ENCODE assay signal across 24 cellular contexts in genomic region chr7:106102387-106102966, GRCh38. TPM values are rescaled to one million over a fixed set of nuclear protein-coding genes. Genes with fewer than 3 reads are reported as not detected.
DNase-seq lines count a peak whose midpoint lies in the region; ATAC-seq and TF ChIP-seq lines count a peak whose summit lies in the region.
"Had no signal": no experiment of that assay in that cellular context is flagged by ENCODE, and none has a peak within 500 bp of the region (broad histone marks: within the 10 kb centered on the region; RNA-seq: fewer than 3 reads in every experiment).

No MANE protein-coding gene starts in this region.

- H3K4me3 Mint-ChIP-seq in CD4-positive, CD25-positive, alpha-beta regulatory T cell, result no peak overlapping the region
- no peak overlapping the region for H3K4me3 Mint-ChIP-seq in WTC11
- H3K4me3 Mint-ChIP-seq in naive thymus-derived CD8-positive, alpha-beta T cell, result peak overlapping the region in 9 of 10 donors; percentile 12 to 72 (median 40)
- H3K4me3 Mint-ChIP-seq in activated T-helper 1 cell treated with anti-CD3 and anti-CD28 coated beads, Interleukin-12 subunit alpha, Interleukin-12 subunit beta, Interleukin-2, Interleukin-4 antibody, amounts not matched to agents 30 ng/mL and 10 ng/mL and 1 ng/mL, durations not matched to agents 14 hours and 24 hours and 36 hours, result no peak overlapping the region
- H3K4me3 Mint-ChIP-seq: activated CD4-positive, alpha-beta T cell treated with anti-CD3 and anti-CD28 coated beads, Interleukin-2, amount 10 ng/mL, durations not matched to agents 7 days and 5 days; HFFc6; stimulated activated effector memory CD8-positive, alpha-beta T cell treated with anti-CD3 and anti-CD28 coated beads, Interleukin-12 subunit alpha, Interleukin-12 subunit beta, amount 100 ng/mL, for 72 hours had no signal

- H3K27ac Mint-ChIP-seq in CD4-positive, CD25-positive, alpha-beta regulatory T cell, result peak overlapping the region in 2 of 3 donors; percentile 36 to 81
- H3K27ac Mint-ChIP-seq in WTC11, result peak overlapping the region; percentile 89
- peak overlapping the region in 6 of 10 donors; percentile 26 to 86 (median 48) for H3K27ac Mint-ChIP-seq in naive thymus-derived CD8-positive, alpha-beta T cell
- H3K27ac Mint-ChIP-seq in activated T-helper 1 cell treated with anti-CD3 and anti-CD28 coated beads, Interleukin-12 subunit alpha, Interleukin-12 subunit beta, Interleukin-2, Interleukin-4 antibody, amounts not matched to agents 30 ng/mL and 10 ng/mL and 1 ng/mL, durations not matched to agents 14 hours and 24 hours and 36 hours, result no peak overlapping the region
- H3K27ac Mint-ChIP-seq: activated CD4-positive, alpha-beta T cell treated with anti-CD3 and anti-CD28 coated beads, Interleukin-2, amount 10 ng/mL, durations not matched to agents 7 days and 5 days; HFFc6; stimulated activated effector memory CD8-positive, alpha-beta T cell treated with anti-CD3 and anti-CD28 coated beads, Interleukin-12 subunit alpha, Interleukin-12 subunit beta, amount 100 ng/mL, for 72 hours had no signal

- no peak for DNase-seq in CD4-positive, CD25-positive, alpha-beta regulatory T cell
- DNase-seq in GM12864 (ENCODE audit: low read depth) (no peak), WTC11 (ENCODE audit: low spot score) (no peak), NCI-H1436 (lab: John Stamatoyannopoulos, UW) (no peak)
- peak in 1 of 10 donors; percentile 13 for DNase-seq in naive thymus-derived CD8-positive, alpha-beta T cell
- DNase-seq in stimulated activated CD4-positive, alpha-beta T cell treated with anti-CD3 and anti-CD28 coated beads, Interleukin-2, amount 100 ng/mL, for 24 hours, result no peak
- DNase-seq in activated T-helper 1 cell treated with anti-CD3 and anti-CD28 coated beads, Interleukin-12 subunit alpha, Interleukin-12 subunit beta, Interleukin-2, Interleukin-4 antibody, amounts not matched to agents 30 ng/mL and 10 ng/mL and 1 ng/mL, durations not matched to agents 14 hours and 24 hours and 36 hours (ENCODE audit: low spot score), result no peak
- DNase-seq: activated CD4-positive, alpha-beta T cell treated with anti-CD3 and anti-CD28 coated beads, Interleukin-2, amount 10 ng/mL, durations not matched to agents 7 days and 5 days; activated CD8-positive, alpha-beta memory T cell treated with anti-CD3 and anti-CD28 coated beads, Interleukin-2, amount 50 U/mL, for 48 hours; activated gamma-delta T cell treated with Interleukin-2 at 50 U/mL for 16 hours; AML-193; dorsolateral prefrontal cortex; foreskin keratinocyte; HFFc6; islet precursor cell; mammary epithelial cell; NCI-H526 treated with DMSO at 0.1 percent for 48 hours; ovary; SHP77; sigmoid colon; T-cell; thyroid gland had no signal

- H3K4me1 Mint-ChIP-seq in CD4-positive, CD25-positive, alpha-beta regulatory T cell, result peaks cover 48 to 76% (median 54%) of the 10 kb centered on the region in 4 donors
- H3K4me1 Mint-ChIP-seq in WTC11, result peaks cover 26% of the 10 kb centered on the region
- H3K4me1 Mint-ChIP-seq in naive thymus-derived CD8-positive, alpha-beta T cell, result peaks cover 36 to 78% (median 75%) of the 10 kb centered on the region in 4 donors
- peaks cover 48% of the 10 kb centered on the region for H3K4me1 Mint-ChIP-seq in activated T-helper 1 cell treated with anti-CD3 and anti-CD28 coated beads, Interleukin-12 subunit alpha, Interleukin-12 subunit beta, Interleukin-2, Interleukin-4 antibody, amounts not matched to agents 30 ng/mL and 10 ng/mL and 1 ng/mL, durations not matched to agents 14 hours and 24 hours and 36 hours (ENCODE audit: low read depth)

- POLR2A ChIA-PET in WTC11 (lab: Charles Lee), result no interaction called here
- POLR2A ChIA-PET in naive thymus-derived CD8-positive, alpha-beta T cell (lab: Charles Lee), result interaction anchor here (0.9 to 3.0 kb wide), 4 partner anchors 10 to 33 kb away, joined by 3 to 23 read pairs (median 4); partner anchors contain the start of gene SYPL1

- no peak for ATAC-seq in CD4-positive, CD25-positive, alpha-beta regulatory T cell (ENCODE audit: low read depth in 2 of 2)
- no peak for ATAC-seq in WTC11
- ATAC-seq in naive thymus-derived CD8-positive, alpha-beta T cell, result no peak
- ATAC-seq: foreskin keratinocyte; stimulated activated effector memory CD8-positive, alpha-beta T cell treated with anti-CD3 and anti-CD28 coated beads, Interleukin-12 subunit alpha, Interleukin-12 subunit beta, amount 100 ng/mL, for 72 hours; T-cell had no signal

- intact Hi-C loops in activated T-helper 1 cell treated with anti-CD3 and anti-CD28 coated beads, Interleukin-12 subunit alpha, Interleukin-12 subunit beta, Interleukin-2, Interleukin-4 antibody, amounts not matched to agents 30 ng/mL and 10 ng/mL and 1 ng/mL, durations not matched to agents 14 hours and 24 hours and 36 hours (cut with micrococcal nuclease), result no loop called here

- no peak overlapping the region for H3K4me3 ChIP-seq in CD4-positive, CD25-positive, alpha-beta regulatory T cell (ENCODE audit: low read depth, low read length)
- peak overlapping the region; percentile 42 for H3K4me3 ChIP-seq in GM12864 (ENCODE audit: low read depth, low read length)
- H3K4me3 ChIP-seq: dorsolateral prefrontal cortex, hepatocyte, ovary, sigmoid colon, thyroid gland had no signal

- TF ChIP-seq CTCF in GM12864 (IDR thresholded peaks at IDR 0.05; ENCODE audit: low read depth, low read length, missing control alignments) (no peak), WTC11 (IDR thresholded peaks at IDR 0.05) (no peak)

- no peak overlapping the region for H3K27ac ChIP-seq in CD4-positive, CD25-positive, alpha-beta regulatory T cell (ENCODE audit: insufficient read depth, low read length, poor library complexity, severe bottlenecking)
- H3K27ac ChIP-seq: dorsolateral prefrontal cortex, foreskin keratinocyte, hepatocyte, ovary, sigmoid colon, thyroid gland had no signal

- peaks cover 21% of the 10 kb centered on the region for H3K4me1 ChIP-seq in CD4-positive, CD25-positive, alpha-beta regulatory T cell (ENCODE audit: control insufficient read depth, insufficient read depth, low read length, poor library complexity, severe bottlenecking)
- H3K4me1 ChIP-seq: foreskin keratinocyte had no signal

- peaks cover 10% of the 10 kb centered on the region for H3K36me3 ChIP-seq in CD4-positive, CD25-positive, alpha-beta regulatory T cell (ENCODE audit: control insufficient read depth, insufficient read depth, low read length)
- H3K36me3 ChIP-seq: ovary had no signal

- H3K9me3 ChIP-seq in CD4-positive, CD25-positive, alpha-beta regulatory T cell (ENCODE audit: control insufficient read depth in 2 of 2, low read length in 2 of 2), result no peaks in the 10 kb centered on the region
- H3K9me3 ChIP-seq: ovary, sigmoid colon, thyroid gland had no signal

- no peaks in the 10 kb centered on the region for H3K27me3 ChIP-seq in CD4-positive, CD25-positive, alpha-beta regulatory T cell (ENCODE audit: control insufficient read depth, insufficient read depth, low read length)
- H3K27me3 ChIP-seq: dorsolateral prefrontal cortex, foreskin keratinocyte, hepatocyte, ovary, sigmoid colon, thyroid gland had no signal

- CTCF ChIA-PET in WTC11 (lab: Charles Lee), result interaction anchor here (1.3 kb wide), 1 partner anchor 31 kb away, joined by 3 read pairs; no protein-coding TSS in a partner anchor

- H3K36me3 Mint-ChIP-seq in CD4-positive, CD25-positive, alpha-beta regulatory T cell, result peaks cover 16% of the 10 kb centered on the region
- peaks cover 5% of the 10 kb centered on the region for H3K36me3 Mint-ChIP-seq in WTC11
- H3K36me3 Mint-ChIP-seq in naive thymus-derived CD8-positive, alpha-beta T cell, result peaks cover 0 to 33% (median 4%) of the 10 kb centered on the region in 3 donors
- H3K36me3 Mint-ChIP-seq in activated T-helper 1 cell treated with anti-CD3 and anti-CD28 coated beads, Interleukin-12 subunit alpha, Interleukin-12 subunit beta, Interleukin-2, Interleukin-4 antibody, amounts not matched to agents 30 ng/mL and 10 ng/mL and 1 ng/mL, durations not matched to agents 14 hours and 24 hours and 36 hours (ENCODE audit: low read depth), result peaks cover 12% of the 10 kb centered on the region

- no peaks in the 10 kb centered on the region for H3K9me3 Mint-ChIP-seq in CD4-positive, CD25-positive, alpha-beta regulatory T cell
- no peaks in the 10 kb centered on the region for H3K9me3 Mint-ChIP-seq in WTC11
- H3K9me3 Mint-ChIP-seq in naive thymus-derived CD8-positive, alpha-beta T cell, result no peaks in the 10 kb centered on the region
- no peaks in the 10 kb centered on the region for H3K9me3 Mint-ChIP-seq in activated T-helper 1 cell treated with anti-CD3 and anti-CD28 coated beads, Interleukin-12 subunit alpha, Interleukin-12 subunit beta, Interleukin-2, Interleukin-4 antibody, amounts not matched to agents 30 ng/mL and 10 ng/mL and 1 ng/mL, durations not matched to agents 14 hours and 24 hours and 36 hours
- H3K9me3 Mint-ChIP-seq: activated CD4-positive, alpha-beta T cell treated with anti-CD3 and anti-CD28 coated beads, Interleukin-2, amount 10 ng/mL, durations not matched to agents 7 days and 5 days; HFFc6; stimulated activated effector memory CD8-positive, alpha-beta T cell treated with anti-CD3 and anti-CD28 coated beads, Interleukin-12 subunit alpha, Interleukin-12 subunit beta, amount 100 ng/mL, for 72 hours; T-cell had no signal

- no peaks in the 10 kb centered on the region for H3K27me3 Mint-ChIP-seq in CD4-positive, CD25-positive, alpha-beta regulatory T cell
- H3K27me3 Mint-ChIP-seq in WTC11 (ENCODE audit: low read depth), result no peaks in the 10 kb centered on the region
- H3K27me3 Mint-ChIP-seq in naive thymus-derived CD8-positive, alpha-beta T cell, result no peaks in the 10 kb centered on the region
- no peaks in the 10 kb centered on the region for H3K27me3 Mint-ChIP-seq in activated T-helper 1 cell treated with anti-CD3 and anti-CD28 coated beads, Interleukin-12 subunit alpha, Interleukin-12 subunit beta, Interleukin-2, Interleukin-4 antibody, amounts not matched to agents 30 ng/mL and 10 ng/mL and 1 ng/mL, durations not matched to agents 14 hours and 24 hours and 36 hours (ENCODE audit: insufficient read depth)
- H3K27me3 Mint-ChIP-seq: activated CD4-positive, alpha-beta T cell treated with anti-CD3 and anti-CD28 coated beads, Interleukin-2, amount 10 ng/mL, durations not matched to agents 7 days and 5 days; T-cell had no signal

TF ChIP-seq in WTC11, 78 proteins besides CTCF, POLR2A, EP300 and RAD21 (continues in another document):
- TF ChIP-seq ZNF263 (CRISPR knock-in tag; IDR thresholded peaks at IDR 0.05; ENCODE audit: low read depth) (no peak), NFATC4 (CRISPR knock-in tag; IDR thresholded peaks at IDR 0.05) (no peak)

RNA-seq across cellular contexts. Expression of gene SYPL1, which starts 9.6 kb away (rescaled TPM):
- total RNA-seq in CD4-positive, CD25-positive, alpha-beta regulatory T cell, result 37.8 TPM
- polyA plus RNA-seq in CD4-positive, CD25-positive, alpha-beta regulatory T cell, result 10 to 100 TPM; 56.7 to 80.7 (median 69.8) TPM
- 48.5 to 54.8 TPM (median 49.6 TPM) in 3 replicates for total RNA-seq in WTC11 (2021)
- total RNA-seq in naive thymus-derived CD8-positive, alpha-beta T cell, result 10 to 100 TPM; 56.8 to 58.4 TPM
- 10 to 100 TPM; 67.5 to 78.4 (median 68.8) TPM for polyA plus RNA-seq in naive thymus-derived CD8-positive, alpha-beta T cell
- 22.3 and 24.9 TPM in 2 replicates for total RNA-seq in activated T-helper 1 cell treated with anti-CD3 and anti-CD28 coated beads, Interleukin-12 subunit alpha, Interleukin-12 subunit beta, Interleukin-2, Interleukin-4 antibody, amounts not matched to agents 30 ng/mL and 10 ng/mL and 1 ng/mL, durations not matched to agents 14 hours and 24 hours and 36 hours

Comparison
In these comparisons a context has a peak if more than half of its experiments do, and no peak if none do; other contexts are left out.
1. H3K4me3 Mint-ChIP-seq: peak in naive thymus-derived CD8-positive, alpha-beta T cell (9 of 10); none in CD4-positive, CD25-positive, alpha-beta regulatory T cell (0 of 4), WTC11 (single experiment) and activated T-helper 1 cell treated with anti-CD3 and anti-CD28 coated beads, Interleukin-12 subunit alpha, Interleukin-12 subunit beta, Interleukin-2, Interleukin-4 antibody, amounts not matched to agents 30 ng/mL and 10 ng/mL and 1 ng/mL, durations not matched to agents 14 hours and 24 hours and 36 hours (single experiment).